9 cellular contexts compared by ENCODE assay signal in the genomic region with DNA sequence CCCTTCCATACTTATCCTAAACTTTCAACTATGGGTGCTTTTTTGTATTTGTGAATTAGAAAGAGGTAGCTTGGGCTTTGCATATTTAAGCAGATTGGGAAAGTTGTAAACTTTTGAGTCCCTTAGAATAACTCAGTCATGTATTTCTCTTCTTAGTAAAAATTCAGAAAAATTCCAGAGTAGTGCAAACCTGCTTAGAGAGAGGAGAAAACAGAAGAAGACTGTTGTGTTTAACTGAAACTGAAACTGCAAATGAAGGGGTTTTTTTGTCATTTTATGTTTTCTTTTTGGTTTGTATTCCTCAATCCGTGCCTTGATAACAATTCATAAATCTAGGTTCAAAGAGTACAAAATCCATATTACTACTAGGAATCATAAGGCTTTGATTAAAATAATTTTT. TPM values are rescaled to one million over a fixed set of nuclear protein-coding genes. Genes with fewer than 3 reads are reported as not detected.
DNase-seq lines count a peak whose midpoint lies in the region; ATAC-seq and TF ChIP-seq lines count a peak whose summit lies in the region.
"Had no signal": no experiment of that assay in that cellular context is flagged by ENCODE, and none has a peak within 500 bp of the region (broad histone marks: within the 10 kb centered on the region; RNA-seq: fewer than 3 reads in every experiment).

No MANE protein-coding gene starts in this region.

- POLR2A ChIA-PET in CD8-positive, alpha-beta T cell (lab: Charles Lee), result interaction anchor here (0.9 kb wide), 1 partner anchor 198 kb away, joined by 3 read pairs; a partner anchor contains a TSS

- H3K4me1 ChIP-seq in CD8-positive, alpha-beta T cell (ENCODE audit: insufficient read depth, low read length), result no peaks in the 10 kb centered on the region
- peaks cover 3% of the 10 kb centered on the region for H3K4me1 ChIP-seq in upper lobe of right lung

- no peaks in the 10 kb centered on the region for H3K9me3 ChIP-seq in CD8-positive, alpha-beta T cell (ENCODE audit: low read length)
- H3K9me3 ChIP-seq in upper lobe of right lung, result no peaks in the 10 kb centered on the region

- peaks cover 15% of the 10 kb centered on the region for H3K4me1 Mint-ChIP-seq in CD8-positive, alpha-beta T cell (ENCODE audit: low read depth)
- peaks cover 32% of the 10 kb centered on the region for H3K4me1 Mint-ChIP-seq in activated naive CD8-positive, alpha-beta T cell treated with anti-CD3 and anti-CD28 coated beads for 36 hours

- H3K36me3 ChIP-seq in CD8-positive, alpha-beta T cell (ENCODE audit: insufficient read depth, low read length), result no peaks in the 10 kb centered on the region
- no peaks in the 10 kb centered on the region for H3K36me3 ChIP-seq in upper lobe of right lung

- peak overlapping the region; percentile 37 for H3K4me3 Mint-ChIP-seq in CD8-positive, alpha-beta T cell
- no peak overlapping the region for H3K4me3 Mint-ChIP-seq in activated naive CD8-positive, alpha-beta T cell treated with anti-CD3 and anti-CD28 coated beads for 36 hours

- CTCF ChIA-PET in CD8-positive, alpha-beta T cell (lab: Charles Lee), result interaction anchor here (0.7 to 0.8 kb wide), 2 partner anchors 11 to 143 kb away, joined by 3 read pairs; no protein-coding TSS in a partner anchor

- intact Hi-C loops in CD8-positive, alpha-beta T cell (cut with DNase I, micrococcal nuclease), result no loop called here
- intact Hi-C loops in upper lobe of right lung (cut with DNase I), result no loop called here

- no peak for DNase-seq in CD8-positive, alpha-beta T cell
- DNase-seq in activated naive CD8-positive, alpha-beta T cell treated with anti-CD3 and anti-CD28 coated beads for 36 hours, result no peak
- DNase-seq in upper lobe of right lung (no peak), cerebellar cortex (ENCODE audit: low spot score) (no peak), NCI-H2081 treated with DMSO at 0.1 percent for 48 hours (lab: John Stamatoyannopoulos, UW) (no peak)
- DNase-seq: NCI-H446 had no signal

- H3K27ac ChIP-seq in CD8-positive, alpha-beta T cell (ENCODE audit: low read depth, low read length), result no peak overlapping the region
- no peak overlapping the region for H3K27ac ChIP-seq in upper lobe of right lung

- TF ChIP-seq CTCF in CD8-positive, alpha-beta T cell (IDR thresholded peaks at IDR 0.05), result no peak
- no peak for TF ChIP-seq CTCF in upper lobe of right lung (IDR thresholded peaks at IDR 0.05)

- H3K4me3 ChIP-seq in CD8-positive, alpha-beta T cell (ENCODE audit: low read depth, low read length), result no peak overlapping the region
- H3K4me3 ChIP-seq in upper lobe of right lung, result no peak overlapping the region

- no peaks in the 10 kb centered on the region for H3K9me3 Mint-ChIP-seq in CD8-positive, alpha-beta T cell
- no peaks in the 10 kb centered on the region for H3K9me3 Mint-ChIP-seq in activated naive CD8-positive, alpha-beta T cell treated with anti-CD3 and anti-CD28 coated beads for 36 hours

- peak overlapping the region; percentile 56 for H3K27ac Mint-ChIP-seq in CD8-positive, alpha-beta T cell
- H3K27ac Mint-ChIP-seq in activated naive CD8-positive, alpha-beta T cell treated with anti-CD3 and anti-CD28 coated beads for 36 hours, result peak overlapping the region; percentile 57

- H3K36me3 Mint-ChIP-seq in CD8-positive, alpha-beta T cell, result no peaks in the 10 kb centered on the region
- H3K36me3 Mint-ChIP-seq in activated naive CD8-positive, alpha-beta T cell treated with anti-CD3 and anti-CD28 coated beads for 36 hours, result peaks cover 57% of the 10 kb centered on the region

- no peaks in the 10 kb centered on the region for H3K27me3 Mint-ChIP-seq in CD8-positive, alpha-beta T cell (ENCODE audit: low read depth)
- H3K27me3 Mint-ChIP-seq in activated naive CD8-positive, alpha-beta T cell treated with anti-CD3 and anti-CD28 coated beads for 36 hours, result no peaks in the 10 kb centered on the region

- ATAC-seq in CD8-positive, alpha-beta T cell, result no peak
- ATAC-seq in GM19023 (IDR thresholded peaks at IDR 0.05; ENCODE audit: unreplicated experiment), result peak; percentile 44
- peak; percentile 41 for ATAC-seq in HG02973 (IDR thresholded peaks at IDR 0.05; ENCODE audit: unreplicated experiment)
- no peak for ATAC-seq in upper lobe of right lung
- ATAC-seq in GM21786 (IDR thresholded peaks at IDR 0.05; ENCODE audit: unreplicated experiment), result no peak

- no peaks in the 10 kb centered on the region for H3K27me3 ChIP-seq in CD8-positive, alpha-beta T cell (ENCODE audit: insufficient read depth, low read length)
- no peaks in the 10 kb centered on the region for H3K27me3 ChIP-seq in upper lobe of right lung

RNA-seq across cellular contexts. Expression of a gene that starts 31.3 kb away (rescaled TPM):
- total RNA-seq in CD8-positive, alpha-beta T cell, result 1 to 10 TPM; 1.1 to 1.2 TPM
- total RNA-seq in activated naive CD8-positive, alpha-beta T cell treated with anti-CD3 and anti-CD28 coated beads for 36 hours, result 10 to 100 TPM; 32.7 to 33.6 TPM
- 6.5 TPM for total RNA-seq in upper lobe of right lung

Comparison
In these comparisons a context has a peak if more than half of its experiments do, and no peak if none do; other contexts are left out.
1. ATAC-seq: peak in GM19023 (single experiment) and HG02973 (single experiment); none in CD8-positive, alpha-beta T cell (single experiment), upper lobe of right lung (single experiment) and GM21786 (single experiment).